ENCODE assay signal across 1 cellular context in genomic region chr14:35814371-35815005, GRCh38.
A peak's percentile ranks its signal among the peaks of the same experiment; 100 is the strongest.
TF ChIP-seq lines count a peak whose summit lies in the region.

No MANE protein-coding gene starts in this region.

TF ChIP-seq in HepG2, 621 proteins besides CTCF, POLR2A, EP300 and RAD21 (continued from another document and continues in another):
- TF ChIP-seq, protein P1, sequence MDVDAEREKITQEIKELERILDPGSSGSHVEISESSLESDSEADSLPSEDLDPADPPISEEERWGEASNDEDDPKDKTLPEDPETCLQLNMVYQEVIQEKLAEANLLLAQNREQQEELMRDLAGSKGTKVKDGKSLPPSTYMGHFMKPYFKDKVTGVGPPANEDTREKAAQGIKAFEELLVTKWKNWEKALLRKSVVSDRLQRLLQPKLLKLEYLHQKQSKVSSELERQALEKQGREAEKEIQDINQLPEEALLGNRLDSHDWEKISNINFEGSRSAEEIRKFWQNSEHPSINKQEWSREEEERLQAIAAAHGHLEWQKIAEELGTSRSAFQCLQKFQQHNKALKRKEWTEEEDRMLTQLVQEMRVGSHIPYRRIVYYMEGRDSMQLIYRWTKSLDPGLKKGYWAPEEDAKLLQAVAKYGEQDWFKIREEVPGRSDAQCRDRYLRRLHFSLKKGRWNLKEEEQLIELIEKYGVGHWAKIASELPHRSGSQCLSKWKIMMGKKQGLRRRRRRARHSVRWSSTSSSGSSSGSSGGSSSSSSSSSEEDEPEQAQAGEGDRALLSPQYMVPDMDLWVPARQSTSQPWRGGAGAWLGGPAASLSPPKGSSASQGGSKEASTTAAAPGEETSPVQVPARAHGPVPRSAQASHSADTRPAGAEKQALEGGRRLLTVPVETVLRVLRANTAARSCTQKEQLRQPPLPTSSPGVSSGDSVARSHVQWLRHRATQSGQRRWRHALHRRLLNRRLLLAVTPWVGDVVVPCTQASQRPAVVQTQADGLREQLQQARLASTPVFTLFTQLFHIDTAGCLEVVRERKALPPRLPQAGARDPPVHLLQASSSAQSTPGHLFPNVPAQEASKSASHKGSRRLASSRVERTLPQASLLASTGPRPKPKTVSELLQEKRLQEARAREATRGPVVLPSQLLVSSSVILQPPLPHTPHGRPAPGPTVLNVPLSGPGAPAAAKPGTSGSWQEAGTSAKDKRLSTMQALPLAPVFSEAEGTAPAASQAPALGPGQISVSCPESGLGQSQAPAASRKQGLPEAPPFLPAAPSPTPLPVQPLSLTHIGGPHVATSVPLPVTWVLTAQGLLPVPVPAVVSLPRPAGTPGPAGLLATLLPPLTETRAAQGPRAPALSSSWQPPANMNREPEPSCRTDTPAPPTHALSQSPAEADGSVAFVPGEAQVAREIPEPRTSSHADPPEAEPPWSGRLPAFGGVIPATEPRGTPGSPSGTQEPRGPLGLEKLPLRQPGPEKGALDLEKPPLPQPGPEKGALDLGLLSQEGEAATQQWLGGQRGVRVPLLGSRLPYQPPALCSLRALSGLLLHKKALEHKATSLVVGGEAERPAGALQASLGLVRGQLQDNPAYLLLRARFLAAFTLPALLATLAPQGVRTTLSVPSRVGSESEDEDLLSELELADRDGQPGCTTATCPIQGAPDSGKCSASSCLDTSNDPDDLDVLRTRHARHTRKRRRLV (CRISPR knock-in tag; IDR thresholded peaks at IDR 0.05), result no peak
- TF ChIP-seq ATF2 (CRISPR knock-in tag; IDR thresholded peaks at IDR 0.05), result 0 out of 2 replicates have a peak, but pooled peaks have one; percentile 22
- no peak for TF ChIP-seq PRMT3 (CRISPR knock-in tag; IDR thresholded peaks at IDR 0.05; ENCODE audit: borderline replicate concordance, low read depth)
- TF ChIP-seq SOX6 (IDR thresholded peaks at IDR 0.05), result no peak
- 0 out of 2 replicates have a peak, but pooled peaks have one; percentile 13 for TF ChIP-seq SOX6 (CRISPR knock-in tag; IDR thresholded peaks at IDR 0.05)
- no peak for TF ChIP-seq ZNF260 (CRISPR knock-in tag; IDR thresholded peaks at IDR 0.05; ENCODE audit: borderline replicate concordance, low read depth)
- TF ChIP-seq FOSL2 (CRISPR knock-in tag; IDR thresholded peaks at IDR 0.05), result no peak
- 0 out of 2 replicates have a peak, but pooled peaks have one; percentile 26 for TF ChIP-seq GATAD1 (CRISPR knock-in tag; IDR thresholded peaks at IDR 0.05)
- TF ChIP-seq FOXA3 (CRISPR knock-in tag; IDR thresholded peaks at IDR 0.05), result peak; percentile 67; the same call in 1 of the 2 replicates
- peak; percentile 40; the same call in 1 of the 2 replicates for TF ChIP-seq CHD4 (IDR thresholded peaks at IDR 0.05; ENCODE audit: borderline replicate concordance, low read length)
- no peak; the same call in 1 of the 2 replicates for TF ChIP-seq KDM5A (IDR thresholded peaks at IDR 0.05; ENCODE audit: borderline replicate concordance, low read length)
- TF ChIP-seq XRCC5 (optimal IDR thresholded peaks at IDR 0.05; ENCODE audit: low read length), result peak; percentile 70
- TF ChIP-seq AHR (CRISPR knock-in tag; IDR thresholded peaks at IDR 0.05), result no peak
- TF ChIP-seq ZNF331 (CRISPR knock-in tag; IDR thresholded peaks at IDR 0.05), result 0 out of 2 replicates have a peak, but pooled peaks have one; percentile 28
- peak; percentile 37; the same call in 1 of the 2 replicates for TF ChIP-seq MIXL1 (CRISPR knock-in tag; IDR thresholded peaks at IDR 0.05)
- no peak for TF ChIP-seq ZNF549 (CRISPR knock-in tag; IDR thresholded peaks at IDR 0.05)
- 0 out of 2 replicates have a peak, but pooled peaks have one; percentile 26 for TF ChIP-seq SAP130 (CRISPR knock-in tag; IDR thresholded peaks at IDR 0.05; ENCODE audit: low read depth)
- TF ChIP-seq ZNF614 (CRISPR knock-in tag; IDR thresholded peaks at IDR 0.05; ENCODE audit: borderline replicate concordance), result peak; percentile 42; the same call in 1 of the 2 replicates
- TF ChIP-seq, protein P2, sequence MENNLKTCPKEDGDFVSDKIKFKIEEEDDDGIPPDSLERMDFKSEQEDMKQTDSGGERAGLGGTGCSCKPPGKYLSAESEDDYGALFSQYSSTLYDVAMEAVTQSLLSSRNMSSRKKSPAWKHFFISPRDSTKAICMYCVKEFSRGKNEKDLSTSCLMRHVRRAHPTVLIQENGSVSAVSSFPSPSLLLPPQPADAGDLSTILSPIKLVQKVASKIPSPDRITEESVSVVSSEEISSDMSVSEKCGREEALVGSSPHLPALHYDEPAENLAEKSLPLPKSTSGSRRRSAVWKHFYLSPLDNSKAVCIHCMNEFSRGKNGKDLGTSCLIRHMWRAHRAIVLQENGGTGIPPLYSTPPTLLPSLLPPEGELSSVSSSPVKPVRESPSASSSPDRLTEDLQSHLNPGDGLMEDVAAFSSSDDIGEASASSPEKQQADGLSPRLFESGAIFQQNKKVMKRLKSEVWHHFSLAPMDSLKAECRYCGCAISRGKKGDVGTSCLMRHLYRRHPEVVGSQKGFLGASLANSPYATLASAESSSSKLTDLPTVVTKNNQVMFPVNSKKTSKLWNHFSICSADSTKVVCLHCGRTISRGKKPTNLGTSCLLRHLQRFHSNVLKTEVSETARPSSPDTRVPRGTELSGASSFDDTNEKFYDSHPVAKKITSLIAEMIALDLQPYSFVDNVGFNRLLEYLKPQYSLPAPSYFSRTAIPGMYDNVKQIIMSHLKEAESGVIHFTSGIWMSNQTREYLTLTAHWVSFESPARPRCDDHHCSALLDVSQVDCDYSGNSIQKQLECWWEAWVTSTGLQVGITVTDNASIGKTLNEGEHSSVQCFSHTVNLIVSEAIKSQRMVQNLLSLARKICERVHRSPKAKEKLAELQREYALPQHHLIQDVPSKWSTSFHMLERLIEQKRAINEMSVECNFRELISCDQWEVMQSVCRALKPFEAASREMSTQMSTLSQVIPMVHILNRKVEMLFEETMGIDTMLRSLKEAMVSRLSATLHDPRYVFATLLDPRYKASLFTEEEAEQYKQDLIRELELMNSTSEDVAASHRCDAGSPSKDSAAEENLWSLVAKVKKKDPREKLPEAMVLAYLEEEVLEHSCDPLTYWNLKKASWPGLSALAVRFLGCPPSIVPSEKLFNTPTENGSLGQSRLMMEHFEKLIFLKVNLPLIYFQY (CRISPR knock-in tag; IDR thresholded peaks at IDR 0.05; ENCODE audit: borderline replicate concordance), result no peak
- peak; percentile 86 for TF ChIP-seq SMC3 (IDR thresholded peaks at IDR 0.05; ENCODE audit: low read length)
- no peak for TF ChIP-seq ZFY (CRISPR knock-in tag; IDR thresholded peaks at IDR 0.05)
- no peak for TF ChIP-seq MED8 (CRISPR knock-in tag; IDR thresholded peaks at IDR 0.05; ENCODE audit: insufficient replicate concordance)
- 0 out of 2 replicates have a peak, but pooled peaks have one; percentile 55 for TF ChIP-seq ZSCAN25 (CRISPR knock-in tag; IDR thresholded peaks at IDR 0.05)
- peak; percentile 39; the same call in 1 of the 2 replicates for TF ChIP-seq ZMYM4 (CRISPR knock-in tag; IDR thresholded peaks at IDR 0.05)
- no peak for TF ChIP-seq HOXA5 (CRISPR knock-in tag; IDR thresholded peaks at IDR 0.05)
- TF ChIP-seq, protein P3, sequence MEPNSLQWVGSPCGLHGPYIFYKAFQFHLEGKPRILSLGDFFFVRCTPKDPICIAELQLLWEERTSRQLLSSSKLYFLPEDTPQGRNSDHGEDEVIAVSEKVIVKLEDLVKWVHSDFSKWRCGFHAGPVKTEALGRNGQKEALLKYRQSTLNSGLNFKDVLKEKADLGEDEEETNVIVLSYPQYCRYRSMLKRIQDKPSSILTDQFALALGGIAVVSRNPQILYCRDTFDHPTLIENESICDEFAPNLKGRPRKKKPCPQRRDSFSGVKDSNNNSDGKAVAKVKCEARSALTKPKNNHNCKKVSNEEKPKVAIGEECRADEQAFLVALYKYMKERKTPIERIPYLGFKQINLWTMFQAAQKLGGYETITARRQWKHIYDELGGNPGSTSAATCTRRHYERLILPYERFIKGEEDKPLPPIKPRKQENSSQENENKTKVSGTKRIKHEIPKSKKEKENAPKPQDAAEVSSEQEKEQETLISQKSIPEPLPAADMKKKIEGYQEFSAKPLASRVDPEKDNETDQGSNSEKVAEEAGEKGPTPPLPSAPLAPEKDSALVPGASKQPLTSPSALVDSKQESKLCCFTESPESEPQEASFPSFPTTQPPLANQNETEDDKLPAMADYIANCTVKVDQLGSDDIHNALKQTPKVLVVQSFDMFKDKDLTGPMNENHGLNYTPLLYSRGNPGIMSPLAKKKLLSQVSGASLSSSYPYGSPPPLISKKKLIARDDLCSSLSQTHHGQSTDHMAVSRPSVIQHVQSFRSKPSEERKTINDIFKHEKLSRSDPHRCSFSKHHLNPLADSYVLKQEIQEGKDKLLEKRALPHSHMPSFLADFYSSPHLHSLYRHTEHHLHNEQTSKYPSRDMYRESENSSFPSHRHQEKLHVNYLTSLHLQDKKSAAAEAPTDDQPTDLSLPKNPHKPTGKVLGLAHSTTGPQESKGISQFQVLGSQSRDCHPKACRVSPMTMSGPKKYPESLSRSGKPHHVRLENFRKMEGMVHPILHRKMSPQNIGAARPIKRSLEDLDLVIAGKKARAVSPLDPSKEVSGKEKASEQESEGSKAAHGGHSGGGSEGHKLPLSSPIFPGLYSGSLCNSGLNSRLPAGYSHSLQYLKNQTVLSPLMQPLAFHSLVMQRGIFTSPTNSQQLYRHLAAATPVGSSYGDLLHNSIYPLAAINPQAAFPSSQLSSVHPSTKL (CRISPR knock-in tag; IDR thresholded peaks at IDR 0.05), result peak; percentile 52; the same call in 1 of the 2 replicates
- TF ChIP-seq ZNF7 (CRISPR knock-in tag; IDR thresholded peaks at IDR 0.05), result no peak
- TF ChIP-seq, protein P4, sequence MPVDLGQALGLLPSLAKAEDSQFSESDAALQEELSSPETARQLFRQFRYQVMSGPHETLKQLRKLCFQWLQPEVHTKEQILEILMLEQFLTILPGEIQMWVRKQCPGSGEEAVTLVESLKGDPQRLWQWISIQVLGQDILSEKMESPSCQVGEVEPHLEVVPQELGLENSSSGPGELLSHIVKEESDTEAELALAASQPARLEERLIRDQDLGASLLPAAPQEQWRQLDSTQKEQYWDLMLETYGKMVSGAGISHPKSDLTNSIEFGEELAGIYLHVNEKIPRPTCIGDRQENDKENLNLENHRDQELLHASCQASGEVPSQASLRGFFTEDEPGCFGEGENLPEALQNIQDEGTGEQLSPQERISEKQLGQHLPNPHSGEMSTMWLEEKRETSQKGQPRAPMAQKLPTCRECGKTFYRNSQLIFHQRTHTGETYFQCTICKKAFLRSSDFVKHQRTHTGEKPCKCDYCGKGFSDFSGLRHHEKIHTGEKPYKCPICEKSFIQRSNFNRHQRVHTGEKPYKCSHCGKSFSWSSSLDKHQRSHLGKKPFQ (CRISPR knock-in tag; IDR thresholded peaks at IDR 0.05; ENCODE audit: insufficient replicate concordance), result no peak
- TF ChIP-seq ZNF354B (CRISPR knock-in tag; IDR thresholded peaks at IDR 0.05), result no peak
- TF ChIP-seq, protein P5, sequence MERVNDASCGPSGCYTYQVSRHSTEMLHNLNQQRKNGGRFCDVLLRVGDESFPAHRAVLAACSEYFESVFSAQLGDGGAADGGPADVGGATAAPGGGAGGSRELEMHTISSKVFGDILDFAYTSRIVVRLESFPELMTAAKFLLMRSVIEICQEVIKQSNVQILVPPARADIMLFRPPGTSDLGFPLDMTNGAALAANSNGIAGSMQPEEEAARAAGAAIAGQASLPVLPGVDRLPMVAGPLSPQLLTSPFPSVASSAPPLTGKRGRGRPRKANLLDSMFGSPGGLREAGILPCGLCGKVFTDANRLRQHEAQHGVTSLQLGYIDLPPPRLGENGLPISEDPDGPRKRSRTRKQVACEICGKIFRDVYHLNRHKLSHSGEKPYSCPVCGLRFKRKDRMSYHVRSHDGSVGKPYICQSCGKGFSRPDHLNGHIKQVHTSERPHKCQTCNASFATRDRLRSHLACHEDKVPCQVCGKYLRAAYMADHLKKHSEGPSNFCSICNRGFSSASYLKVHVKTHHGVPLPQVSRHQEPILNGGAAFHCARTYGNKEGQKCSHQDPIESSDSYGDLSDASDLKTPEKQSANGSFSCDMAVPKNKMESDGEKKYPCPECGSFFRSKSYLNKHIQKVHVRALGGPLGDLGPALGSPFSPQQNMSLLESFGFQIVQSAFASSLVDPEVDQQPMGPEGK (CRISPR knock-in tag; IDR thresholded peaks at IDR 0.05), result 0 out of 2 replicates have a peak, but pooled peaks have one; percentile 22
- no peak for TF ChIP-seq ZNF501 (CRISPR knock-in tag; IDR thresholded peaks at IDR 0.05)
- no peak for TF ChIP-seq ONECUT2 (CRISPR knock-in tag; IDR thresholded peaks at IDR 0.05)
- TF ChIP-seq BCL3 (CRISPR knock-in tag; IDR thresholded peaks at IDR 0.05), result no peak
- TF ChIP-seq NFRKB (IDR thresholded peaks at IDR 0.05), result no peak
- no peak for TF ChIP-seq ZNF629 (CRISPR knock-in tag; conservative IDR thresholded peaks at IDR 0.05)
- TF ChIP-seq TSC22D2 (CRISPR knock-in tag; IDR thresholded peaks at IDR 0.05; ENCODE audit: borderline replicate concordance), result 0 out of 2 replicates have a peak, but pooled peaks have one; percentile 64
- TF ChIP-seq HINFP (CRISPR knock-in tag; IDR thresholded peaks at IDR 0.05; ENCODE audit: low read depth), result no peak
- no peak for TF ChIP-seq CBX2 (IDR thresholded peaks at IDR 0.05; ENCODE audit: low read depth, low read length)
- no peak for TF ChIP-seq CBX2 (CRISPR knock-in tag; IDR thresholded peaks at IDR 0.05; ENCODE audit: low read depth)
- TF ChIP-seq CREBL2 (CRISPR knock-in tag; IDR thresholded peaks at IDR 0.05; ENCODE audit: borderline replicate concordance), result no peak
- TF ChIP-seq ZNF24 (IDR thresholded peaks at IDR 0.05), result 0 out of 2 replicates have a peak, but pooled peaks have one; percentile 8
